In genomic region chr17:64439521-64439920, GRCh38 we compare ENCODE assay signal across 1 cellular context. TPM values are rescaled to one million over a fixed set of nuclear protein-coding genes. Genes with fewer than 3 reads are reported as not detected.
"Had no signal": no experiment of that assay in that cellular context is flagged by ENCODE, and none has a peak within 500 bp of the region (broad histone marks: within the 10 kb centered on the region; RNA-seq: fewer than 3 reads in every experiment).

No MANE protein-coding gene starts in this region.

RNA-seq across cellular contexts. Expression of gene PECAM1, which starts 48.9 kb away (rescaled TPM):
- total RNA-seq: NCI-H460 had no signal
